ENCODE assay signal across 1 cellular context in genomic region chr16:86701286-86701975, GRCh38.
TF ChIP-seq lines count a peak whose summit lies in the region.

No MANE protein-coding gene starts in this region.

TF ChIP-seq in GM23338, 12 proteins besides CTCF, POLR2A, EP300 and RAD21 (continued from another document):
- TF ChIP-seq REST (IDR thresholded peaks at IDR 0.05; ENCODE audit: unreplicated experiment) (no peak), CREB1 (CRISPR knock-in tag; IDR thresholded peaks at IDR 0.05; ENCODE audit: low read depth) (no peak), NANOG (IDR thresholded peaks at IDR 0.05; ENCODE audit: borderline replicate concordance) (no peak), STAT1 (IDR thresholded peaks at IDR 0.05; ENCODE audit: unreplicated experiment) (no peak)
